ENCODE assay signal across 1 cellular context in the genomic region with DNA sequence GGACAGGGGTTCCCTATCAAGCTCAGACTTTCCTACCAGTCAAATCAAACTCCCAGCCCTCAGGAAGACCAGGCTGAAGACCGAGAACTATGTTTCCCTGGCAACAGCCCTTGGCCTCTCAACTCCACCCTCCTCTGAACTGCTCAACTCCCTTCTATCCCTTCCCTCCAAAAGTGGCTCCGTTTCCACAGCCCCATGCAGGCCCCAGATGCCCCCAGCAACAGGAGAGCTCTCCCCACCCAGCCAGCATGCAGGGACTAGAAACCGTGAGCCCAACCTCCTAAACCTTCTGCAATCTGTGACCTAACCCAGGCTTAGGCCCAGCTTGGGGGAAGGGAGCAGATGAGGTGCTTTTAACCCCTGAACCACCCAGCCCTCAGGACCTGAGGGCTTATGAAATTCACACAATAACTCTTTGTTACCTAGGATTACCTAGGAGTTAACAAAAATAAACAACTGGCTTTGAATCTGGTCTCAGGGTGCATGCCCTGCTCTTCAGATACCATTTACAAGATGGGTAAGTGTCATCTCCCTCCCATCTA.
A peak's percentile ranks its signal among the peaks of the same experiment; 100 is the strongest.
TF ChIP-seq lines count a peak whose summit lies in the region.

No MANE protein-coding gene starts in this region.

TF ChIP-seq in HepG2, 621 proteins besides CTCF, POLR2A, EP300 and RAD21:
- no peak for TF ChIP-seq SOX13 (IDR thresholded peaks at IDR 0.05)
- peak in 1 of 2 experiments; percentile 37; a peak in 1 of 4 replicates for TF ChIP-seq SOX13 (CRISPR knock-in tag; conservative IDR thresholded peaks at IDR 0.05 in 1 of 2, IDR thresholded peaks at IDR 0.05 in 1 of 2)
- no peak for TF ChIP-seq ZNF234 (CRISPR knock-in tag; conservative IDR thresholded peaks at IDR 0.05)
- peak; percentile 40; the same call in 1 of the 2 replicates for TF ChIP-seq GATAD2A (CRISPR knock-in tag; IDR thresholded peaks at IDR 0.05)
- TF ChIP-seq ZFP37 (CRISPR knock-in tag; IDR thresholded peaks at IDR 0.05; ENCODE audit: borderline replicate concordance) = no peak
- TF ChIP-seq, protein P1, sequence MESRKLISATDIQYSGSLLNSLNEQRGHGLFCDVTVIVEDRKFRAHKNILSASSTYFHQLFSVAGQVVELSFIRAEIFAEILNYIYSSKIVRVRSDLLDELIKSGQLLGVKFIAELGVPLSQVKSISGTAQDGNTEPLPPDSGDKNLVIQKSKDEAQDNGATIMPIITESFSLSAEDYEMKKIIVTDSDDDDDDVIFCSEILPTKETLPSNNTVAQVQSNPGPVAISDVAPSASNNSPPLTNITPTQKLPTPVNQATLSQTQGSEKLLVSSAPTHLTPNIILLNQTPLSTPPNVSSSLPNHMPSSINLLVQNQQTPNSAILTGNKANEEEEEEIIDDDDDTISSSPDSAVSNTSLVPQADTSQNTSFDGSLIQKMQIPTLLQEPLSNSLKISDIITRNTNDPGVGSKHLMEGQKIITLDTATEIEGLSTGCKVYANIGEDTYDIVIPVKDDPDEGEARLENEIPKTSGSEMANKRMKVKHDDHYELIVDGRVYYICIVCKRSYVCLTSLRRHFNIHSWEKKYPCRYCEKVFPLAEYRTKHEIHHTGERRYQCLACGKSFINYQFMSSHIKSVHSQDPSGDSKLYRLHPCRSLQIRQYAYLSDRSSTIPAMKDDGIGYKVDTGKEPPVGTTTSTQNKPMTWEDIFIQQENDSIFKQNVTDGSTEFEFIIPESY (CRISPR knock-in tag; IDR thresholded peaks at IDR 0.05) = no peak
- TF ChIP-seq, protein P2, sequence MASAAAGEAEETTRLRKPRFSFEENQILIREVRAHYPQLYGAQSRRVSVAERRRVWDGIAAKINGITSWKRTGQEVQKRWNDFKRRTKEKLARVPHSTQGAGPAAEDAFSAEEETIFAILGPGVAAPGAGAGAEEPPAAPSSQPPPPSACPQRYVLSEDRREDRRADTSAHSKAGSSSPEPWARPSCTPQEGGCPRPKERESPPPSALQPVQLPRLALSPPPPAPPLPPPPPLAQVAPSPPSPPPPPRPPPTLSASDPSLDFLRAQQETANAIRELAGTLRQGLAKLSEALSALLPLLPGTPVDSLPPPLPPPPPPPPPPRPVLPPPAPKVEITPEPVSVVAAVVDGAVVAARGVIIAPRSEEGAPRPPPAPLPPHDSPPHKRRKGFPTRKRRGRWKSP (CRISPR knock-in tag; IDR thresholded peaks at IDR 0.05) = no peak
- 0 out of 2 replicates have a peak, but pooled peaks have one; percentile 14 for TF ChIP-seq ZFX (CRISPR knock-in tag; IDR thresholded peaks at IDR 0.05; ENCODE audit: low read depth)
- peak; percentile 81 for TF ChIP-seq ZNF652 (CRISPR knock-in tag; IDR thresholded peaks at IDR 0.05; ENCODE audit: borderline replicate concordance, low read depth)
- TF ChIP-seq, protein P3, sequence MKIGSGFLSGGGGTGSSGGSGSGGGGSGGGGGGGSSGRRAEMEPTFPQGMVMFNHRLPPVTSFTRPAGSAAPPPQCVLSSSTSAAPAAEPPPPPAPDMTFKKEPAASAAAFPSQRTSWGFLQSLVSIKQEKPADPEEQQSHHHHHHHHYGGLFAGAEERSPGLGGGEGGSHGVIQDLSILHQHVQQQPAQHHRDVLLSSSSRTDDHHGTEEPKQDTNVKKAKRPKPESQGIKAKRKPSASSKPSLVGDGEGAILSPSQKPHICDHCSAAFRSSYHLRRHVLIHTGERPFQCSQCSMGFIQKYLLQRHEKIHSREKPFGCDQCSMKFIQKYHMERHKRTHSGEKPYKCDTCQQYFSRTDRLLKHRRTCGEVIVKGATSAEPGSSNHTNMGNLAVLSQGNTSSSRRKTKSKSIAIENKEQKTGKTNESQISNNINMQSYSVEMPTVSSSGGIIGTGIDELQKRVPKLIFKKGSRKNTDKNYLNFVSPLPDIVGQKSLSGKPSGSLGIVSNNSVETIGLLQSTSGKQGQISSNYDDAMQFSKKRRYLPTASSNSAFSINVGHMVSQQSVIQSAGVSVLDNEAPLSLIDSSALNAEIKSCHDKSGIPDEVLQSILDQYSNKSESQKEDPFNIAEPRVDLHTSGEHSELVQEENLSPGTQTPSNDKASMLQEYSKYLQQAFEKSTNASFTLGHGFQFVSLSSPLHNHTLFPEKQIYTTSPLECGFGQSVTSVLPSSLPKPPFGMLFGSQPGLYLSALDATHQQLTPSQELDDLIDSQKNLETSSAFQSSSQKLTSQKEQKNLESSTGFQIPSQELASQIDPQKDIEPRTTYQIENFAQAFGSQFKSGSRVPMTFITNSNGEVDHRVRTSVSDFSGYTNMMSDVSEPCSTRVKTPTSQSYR (CRISPR knock-in tag; IDR thresholded peaks at IDR 0.05; ENCODE audit: borderline replicate concordance) = peak; percentile 55; the same call in 1 of the 2 replicates
- no peak for TF ChIP-seq SOX6 (IDR thresholded peaks at IDR 0.05)
- peak; percentile 19; the same call in 1 of the 2 replicates for TF ChIP-seq SOX6 (CRISPR knock-in tag; IDR thresholded peaks at IDR 0.05)
- no peak for TF ChIP-seq MTF2 (CRISPR knock-in tag; IDR thresholded peaks at IDR 0.05; ENCODE audit: borderline replicate concordance)
- TF ChIP-seq ZFY (CRISPR knock-in tag; IDR thresholded peaks at IDR 0.05) = 0 out of 2 replicates have a peak, but pooled peaks have one; percentile 34
- 0 out of 2 replicates have a peak, but pooled peaks have one; percentile 33 for TF ChIP-seq MAF1 (CRISPR knock-in tag; IDR thresholded peaks at IDR 0.05; ENCODE audit: borderline replicate concordance)
TF ChIP-seq in HepG2: peak in this region for 8.
